Comparison of ENCODE assay signal across 1 cellular context in the genomic region with DNA sequence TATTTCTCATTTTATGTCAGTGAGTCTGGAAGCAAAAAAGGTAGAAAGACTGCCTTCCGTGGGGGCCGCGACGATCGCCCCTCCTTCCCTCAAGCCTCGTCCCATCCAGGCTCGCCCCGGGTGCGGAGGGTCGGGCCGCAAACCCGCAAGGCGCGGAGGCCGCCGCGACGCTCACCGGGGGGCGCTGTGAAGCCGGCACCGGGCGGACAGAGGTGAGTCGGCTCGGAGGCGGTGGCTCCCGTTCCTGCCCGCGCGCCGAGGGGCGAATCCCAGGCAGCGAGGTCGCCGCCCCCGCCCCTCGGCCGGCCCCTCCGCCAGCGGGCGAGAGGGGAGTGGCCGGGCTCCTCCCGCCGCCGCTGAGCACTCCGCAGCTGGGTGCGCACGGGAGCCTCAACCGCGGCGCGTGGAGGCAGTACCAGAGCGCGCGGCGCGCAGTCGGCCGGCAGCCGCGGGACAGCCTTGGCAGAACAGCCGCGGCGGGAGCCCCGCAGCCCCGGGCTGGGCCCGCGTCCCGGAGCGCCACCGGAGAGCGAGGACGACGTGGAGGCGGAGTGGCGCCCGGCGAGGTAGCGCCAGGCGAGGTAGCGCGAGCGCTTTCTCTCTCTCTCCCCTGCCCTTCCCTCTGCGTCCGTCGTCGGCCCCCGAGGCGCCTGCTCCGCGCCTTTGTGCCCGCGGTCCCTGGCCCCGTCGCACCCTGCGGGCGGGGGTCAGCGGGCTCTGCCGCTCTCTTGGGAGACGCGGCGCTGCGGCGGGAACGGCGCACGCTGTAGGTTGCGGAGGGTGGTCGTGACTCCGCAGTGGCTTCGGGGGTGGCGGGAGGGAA.
TF ChIP-seq lines count a peak whose summit lies in the region.

Gene MYO1B, plus strand, starts transcription at position 359 of the 823 bp plus-strand sequence. CDS start 31,492 bp downstream, outside the sequence.

TF ChIP-seq in A549, 52 proteins besides CTCF, POLR2A, EP300 and RAD21 (continued from another document):
- TF ChIP-seq, protein P1, sequence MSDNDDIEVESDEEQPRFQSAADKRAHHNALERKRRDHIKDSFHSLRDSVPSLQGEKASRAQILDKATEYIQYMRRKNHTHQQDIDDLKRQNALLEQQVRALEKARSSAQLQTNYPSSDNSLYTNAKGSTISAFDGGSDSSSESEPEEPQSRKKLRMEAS (IDR thresholded peaks at IDR 0.05) = peak; percentile 78
- TF ChIP-seq HOXB5 (CRISPR knock-in tag; IDR thresholded peaks at IDR 0.05) = 0 out of 2 replicates have a peak, but pooled peaks have one; percentile 8
- peak; percentile 49; the same call in 1 of the 2 replicates for TF ChIP-seq PHF8 (IDR thresholded peaks at IDR 0.05; ENCODE audit: borderline replicate concordance, low read depth)
